In the genomic region with DNA sequence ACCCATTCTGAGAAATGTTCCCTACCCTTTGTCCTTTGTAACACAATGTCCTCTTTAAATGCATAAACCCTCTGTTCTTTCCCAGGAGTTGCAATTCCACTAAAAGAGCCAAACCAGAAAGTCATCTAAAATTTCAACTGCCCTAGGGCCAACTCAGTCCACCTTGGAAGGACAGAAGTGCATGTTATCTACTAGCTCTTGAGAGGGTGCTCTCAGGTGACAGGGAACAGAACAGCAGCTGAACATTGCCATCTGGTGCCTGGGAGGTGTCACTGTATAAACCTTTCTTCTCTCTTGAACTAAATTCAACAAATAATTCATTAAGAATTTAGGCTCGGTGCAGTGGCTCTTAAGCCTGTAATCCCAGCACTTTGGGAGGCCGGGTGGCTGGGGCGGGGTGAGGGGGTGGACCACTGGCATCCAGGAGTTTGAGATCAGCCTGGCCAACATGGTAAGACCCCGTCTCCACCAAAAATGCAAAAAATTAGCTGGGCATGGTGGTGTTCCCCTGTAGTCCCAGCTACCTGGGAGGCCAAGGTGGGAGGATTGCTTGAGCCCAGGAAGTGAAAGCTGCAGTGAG, we compare ENCODE assay signal across 8 cellular contexts. TPM values are rescaled to one million over a fixed set of nuclear protein-coding genes. Genes with fewer than 3 reads are reported as not detected.
DNase-seq lines count a peak whose midpoint lies in the region; TF ChIP-seq lines count a peak whose summit lies in the region.

No MANE protein-coding gene starts in this region.

- H3K27ac ChIP-seq in SU-DHL-6 (ENCODE audit: low read depth, low read length) = no peak overlapping the region

- no peaks in the 10 kb centered on the region for H3K27me3 ChIP-seq in MG63
- no peaks in the 10 kb centered on the region for H3K27me3 ChIP-seq in SU-DHL-6 (ENCODE audit: low read length)

- H3K36me3 ChIP-seq in MG63 (no peaks in the 10 kb centered on the region), SU-DHL-6 (ENCODE audit: low read length) (no peaks in the 10 kb centered on the region)

- TF ChIP-seq CTCF in GM12875 (IDR thresholded peaks at IDR 0.05; ENCODE audit: borderline replicate concordance, insufficient read depth, low read depth, low read length) (peak; percentile 62), SU-DHL-6 (IDR thresholded peaks at IDR 0.05; ENCODE audit: insufficient read depth, low read length, poor library complexity, severe bottlenecking) (peak; percentile 55), astrocyte of the spinal cord (IDR thresholded peaks at IDR 0.05; ENCODE audit: low read depth, low read length) (peak; percentile 68)

- DNase-seq in ACHN = peak; percentile 59
- peak; percentile 12 for DNase-seq in MG63
- DNase-seq in astrocyte of the spinal cord (ENCODE audit: low read depth, low spot score) = peak; percentile 67
- DNase-seq in iPS-NIHi11 (ENCODE audit: low spot score) = peak; percentile 70
- DNase-seq in stimulated activated CD4-positive, alpha-beta T cell treated with anti-CD3 and anti-CD28 coated beads, Interleukin-2, amount 100 ng/mL, for 48 hours = peak; percentile 16 to 20
- DNase-seq in KG1 (lab: John Stamatoyannopoulos, UW) = no peak

- H3K4me2 ChIP-seq in SU-DHL-6 (ENCODE audit: low read depth, low read length, poor library complexity, severe bottlenecking) = no peak overlapping the region

- no peaks in the 10 kb centered on the region for H3F3A ChIP-seq in SU-DHL-6 (ENCODE audit: insufficient read depth)

- no peak overlapping the region for H3K9ac ChIP-seq in SU-DHL-6 (ENCODE audit: low read length)

- no peaks in the 10 kb centered on the region for H3K9me2 ChIP-seq in SU-DHL-6 (replicated peaks; ENCODE audit: insufficient read depth, low read length)

- H3K4me3 ChIP-seq in GM12875 (ENCODE audit: low read depth, low read length) = no peak overlapping the region
- no peak overlapping the region for H3K4me3 ChIP-seq in MG63
- H3K4me3 ChIP-seq in SU-DHL-6 (ENCODE audit: insufficient read depth, low read length, poor library complexity, severe bottlenecking) = no peak overlapping the region
- H3K4me3 ChIP-seq in astrocyte of the spinal cord (ENCODE audit: low read depth, low read length) = no peak overlapping the region

- H4K20me1 ChIP-seq in SU-DHL-6 (ENCODE audit: low read depth, low read length) = no peaks in the 10 kb centered on the region

- no peaks in the 10 kb centered on the region for H3K9me3 ChIP-seq in MG63
- no peaks in the 10 kb centered on the region for H3K9me3 ChIP-seq in SU-DHL-6 (ENCODE audit: insufficient read depth, low read length)

- H3K79me2 ChIP-seq in SU-DHL-6 (ENCODE audit: insufficient read depth, low read length) = no peaks in the 10 kb centered on the region

- peak overlapping the region; percentile 54 for H2AFZ ChIP-seq in SU-DHL-6 (ENCODE audit: low read depth, low read length, severe bottlenecking)

- in situ Hi-C loops in ACHN (cut with HindIII; ENCODE audit: low pct_ligation_motif_present, low pct_unique_long_range_greater_than_20kb, low sequenced_read_pairs) = no loop called here
- in situ Hi-C loops in astrocyte of the spinal cord (cut with HindIII; ENCODE audit: low sequenced_read_pairs) = no loop called here

RNA-seq across cellular contexts. Expression of a gene that starts 10.3 kb away (rescaled TPM):
- 67.7 and 87.8 TPM in 2 replicates for total RNA-seq in MG63 (2014; rRNA removed; shearing (Covaris generic); ENCODE audit: low replicate concordance)
